In the genomic region with DNA sequence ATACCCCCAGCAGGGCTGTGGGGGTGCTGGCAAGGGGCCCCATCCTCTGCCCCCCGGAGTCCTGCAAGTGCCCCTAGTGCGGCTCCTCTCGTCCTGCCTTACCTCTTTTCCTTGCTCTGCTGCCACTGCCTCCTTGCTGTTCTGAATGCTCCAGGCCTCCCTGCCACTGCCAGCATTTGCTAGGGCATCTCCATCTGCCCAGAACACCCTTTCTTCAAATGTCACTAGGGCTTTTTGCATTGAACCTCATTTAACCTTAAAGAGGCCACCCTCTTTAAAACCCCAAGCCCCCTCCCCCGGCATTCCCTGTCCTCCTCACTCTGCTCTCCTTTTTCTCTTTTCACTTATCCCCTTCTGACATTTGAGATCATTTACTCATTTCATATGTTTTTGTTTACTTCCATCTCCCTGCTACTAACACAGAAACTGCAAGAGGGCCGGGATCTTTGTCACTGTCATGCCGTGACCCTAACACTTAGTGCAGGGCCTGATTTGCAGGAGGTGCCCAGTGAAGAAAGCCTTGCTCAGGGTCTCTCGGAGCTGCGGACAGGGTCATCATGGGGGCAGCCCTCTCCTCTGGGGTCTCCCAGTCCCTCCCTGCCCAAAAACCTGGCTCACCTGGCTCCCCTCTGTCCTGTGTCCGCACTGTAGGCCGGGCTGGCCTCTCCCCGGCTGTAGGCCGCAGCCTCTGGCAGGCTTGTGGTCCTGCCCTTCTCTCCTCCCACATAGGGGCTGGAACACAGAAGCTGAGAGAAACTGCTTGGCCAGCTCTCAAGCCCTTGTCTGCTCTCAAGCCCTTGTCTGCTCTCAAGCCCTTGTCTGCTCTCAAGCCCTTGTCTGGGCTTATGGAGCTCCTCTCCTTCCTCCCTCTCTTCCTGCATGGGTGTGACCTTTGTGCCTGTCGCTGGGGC, we compare ENCODE assay signal across 8 cellular contexts. TPM values are rescaled to one million over a fixed set of nuclear protein-coding genes. Genes with fewer than 3 reads are reported as not detected.
DNase-seq lines count a peak whose midpoint lies in the region; ATAC-seq and TF ChIP-seq lines count a peak whose summit lies in the region.

A gene (minus strand): TSS at position 690 of the 911 bp plus-strand sequence. CDS start 2,084 bp downstream, outside the sequence.

- peak within 1 kb of the TSS; percentile 92 for H2AFZ ChIP-seq in IMR-90 (replicated peaks; ENCODE audit: low read length, poor library complexity)

- H4K5ac ChIP-seq in IMR-90 (ENCODE audit: low read depth, low read length): peak within 1 kb of the TSS; percentile 70; the same call in 1 of the 2 replicates

- H2BK120ac ChIP-seq in IMR-90 (ENCODE audit: low read depth, low read length): peak within 1 kb of the TSS; percentile 19; the same call in 1 of the 2 replicates

- intact Hi-C loops in IMR-90 (cut with micrococcal nuclease) (no loop called here), colonic mucosa (cut with DNase I) (no loop called here), right lobe of liver (cut with DNase I) (loop anchor here (10.0 kb wide), 1 partner anchor 222 kb away; no protein-coding TSS in a partner anchor)

- ATAC-seq in IMR-90 (ENCODE audit: low read depth) (peak; percentile 91), right lobe of liver (peak; percentile 72 to 86 (median 78)), HG02840 (IDR thresholded peaks at IDR 0.05; ENCODE audit: low FRiP score, unreplicated experiment) (no peak), GM21447 (IDR thresholded peaks at IDR 0.05; ENCODE audit: unreplicated experiment) (no peak), GM21423 (IDR thresholded peaks at IDR 0.05; ENCODE audit: unreplicated experiment) (no peak)

- H2BK15ac ChIP-seq in IMR-90 (ENCODE audit: low read depth, low read length): peak within 1 kb of the TSS; percentile 36; the same call in 1 of the 3 replicates

- no peaks in the 10 kb centered on the region for H4K20me1 ChIP-seq in IMR-90 (ENCODE audit: insufficient read depth, low read length)

- DNase-seq in IMR-90: peak; percentile 70
- DNase-seq in colonic mucosa: peak; percentile 66
- DNase-seq in right lobe of liver: peak; percentile 73 to 92 (median 89)
- peak; percentile 73 for DNase-seq in stromal cell of bone marrow (ENCODE audit: low read depth)
- no peak for DNase-seq in NCI-H2081 (lab: John Stamatoyannopoulos, UW)

- H3K79me1 ChIP-seq in IMR-90 (ENCODE audit: low read depth in 1 of 2, low read length in 2 of 2): no peaks in the 10 kb centered on the region

- no peak within 1 kb of the TSS; the same call in 1 of the 2 replicates for H2AK5ac ChIP-seq in IMR-90 (ENCODE audit: low read depth, low read length)

- no peak within 1 kb of the TSS; the same call in 1 of the 2 replicates for H3K18ac ChIP-seq in IMR-90 (ENCODE audit: low read depth, low read length)

- H3K56ac ChIP-seq in IMR-90 (ENCODE audit: extremely low read depth, insufficient read depth, low read length): no peak within 1 kb of the TSS

- H3K14ac ChIP-seq in IMR-90 (replicated peaks; ENCODE audit: low read depth, low read length): peak within 1 kb of the TSS; percentile 52

- 40% methylated on average over 8 of the region's 13 CpGs; no CpG with 5 or more reads in 1 of the 2 experiments for WGBS in IMR-90 (ENCODE audit: extremely low coverage in 2 of 2, insufficient read length in 1 of 2), 2 experiments
- WGBS in right lobe of liver (ENCODE audit: insufficient coverage, low coverage, low lambda C conversion rate, missing lambda C conversion rate): 13% methylated on average over 8 of the region's 13 CpGs

- no peak for TF ChIP-seq RAD21 in IMR-90 (IDR thresholded peaks at IDR 0.05; ENCODE audit: low read length)

- dilution Hi-C loops in IMR-90 (cut with HindIII; ENCODE audit: low sequenced_read_pairs, unreplicated experiment): no loop called here

- peak within 1 kb of the TSS; percentile 21 for H3K4me3 ChIP-seq in IMR-90 (ENCODE audit: insufficient read depth, low read depth, low read length)
- no peak within 1 kb of the TSS for H3K4me3 ChIP-seq in colonic mucosa
- H3K4me3 ChIP-seq in right lobe of liver: peak within 1 kb of the TSS; percentile 34 to 72 (median 71)

- H4K8ac ChIP-seq in IMR-90 (ENCODE audit: low read depth in 2 of 2, low read length in 2 of 2): peak within 1 kb of the TSS; percentile 75 to 86

- H3K27ac ChIP-seq in IMR-90 (ENCODE audit: insufficient read depth, low read length) (peak within 1 kb of the TSS; percentile 57), colonic mucosa (peak within 1 kb of the TSS; percentile 76), right lobe of liver (peak within 1 kb of the TSS; percentile 72 to 90 (median 83))

- H3K23ac ChIP-seq in IMR-90 (ENCODE audit: low read depth, low read length): peak within 1 kb of the TSS; percentile 39; the same call in 1 of the 2 replicates

- BruUV-seq in IMR-90 (replicated peaks; lab: Mats Ljungman, UMichigan): no TSS peak

- TF ChIP-seq POLR2A in IMR-90 (IDR thresholded peaks at IDR 0.05; ENCODE audit: low read depth, low read length) (no peak), right lobe of liver (IDR thresholded peaks at IDR 0.05) (peak; percentile 57)

- H3K9me1 ChIP-seq in IMR-90 (ENCODE audit: insufficient read depth, low read length): no peaks in the 10 kb centered on the region; the same call in 1 of the 2 replicates

- H3K4me2 ChIP-seq in IMR-90 (ENCODE audit: low read depth, low read length): peak within 1 kb of the TSS; percentile 77

- no peaks in the 10 kb centered on the region for H3K27me3 ChIP-seq in IMR-90 (ENCODE audit: control insufficient read depth, insufficient read depth, low read length)
- no peaks in the 10 kb centered on the region for H3K27me3 ChIP-seq in colonic mucosa
- no peaks in the 10 kb centered on the region for H3K27me3 ChIP-seq in right lobe of liver

- H3K9me3 ChIP-seq in IMR-90 (ENCODE audit: control insufficient read depth, insufficient read depth, low read length) (no peaks in the 10 kb centered on the region), colonic mucosa (no peaks in the 10 kb centered on the region), right lobe of liver (no peaks in the 10 kb centered on the region)

- peaks cover 16% of the 10 kb centered on the region for H3K4me1 ChIP-seq in IMR-90 (ENCODE audit: control insufficient read depth, insufficient read depth, low read length)
- peaks cover 30% of the 10 kb centered on the region for H3K4me1 ChIP-seq in colonic mucosa
- H3K4me1 ChIP-seq in right lobe of liver: peaks cover 0 to 64% (median 31%) of the 10 kb centered on the region in 4 donors

- H2AK9ac ChIP-seq in IMR-90 (replicated peaks; ENCODE audit: low read depth, low read length, poor library complexity): no peak within 1 kb of the TSS

- CTCF ChIA-PET in IMR-90 (lab: Yijun Ruan, JAX): interaction anchor here (0.8 kb wide), 1 partner anchor 107 kb away, joined by 4 read pairs; no protein-coding TSS in a partner anchor

- POLR2A ChIA-PET in IMR-90 (lab: Charles Lee; ENCODE audit: unreplicated experiment): interaction anchor here (0.6 kb wide), 1 partner anchor 215 kb away, joined by 3 read pairs; no protein-coding TSS in a partner anchor

- peak within 1 kb of the TSS; percentile 76 for H3K4ac ChIP-seq in IMR-90 (ENCODE audit: low read depth, low read length)

- H2BK20ac ChIP-seq in IMR-90 (ENCODE audit: low read depth, low read length): 0 out of 2 replicates have a peak within 1 kb of the TSS, but pooled peaks have one; percentile 5

- no peak for TF ChIP-seq CTCF in IMR-90 (conservative IDR thresholded peaks at IDR 0.05; ENCODE audit: low read depth, low read length)
- TF ChIP-seq CTCF in colonic mucosa (IDR thresholded peaks at IDR 0.05): no peak
- no peak for TF ChIP-seq CTCF in right lobe of liver (IDR thresholded peaks at IDR 0.05)

- in situ Hi-C loops in IMR-90 (cut with MboI; ENCODE audit: low sequenced_read_pairs): no loop called here

- H3K36me3 ChIP-seq in IMR-90 (ENCODE audit: control insufficient read depth, insufficient read depth, low read length) (peaks cover 1% of the 10 kb centered on the region; the same call in 1 of the 2 replicates), colonic mucosa (no peaks in the 10 kb centered on the region), right lobe of liver (peaks cover 0 to 32% (median 14%) of the 10 kb centered on the region in 4 donors)

- peak within 1 kb of the TSS; percentile 32; the same call in 1 of the 2 replicates for H4K91ac ChIP-seq in IMR-90 (ENCODE audit: insufficient read depth, low read depth, low read length)

- H2BK5ac ChIP-seq in IMR-90 (ENCODE audit: low read depth, low read length, poor library complexity, severe bottlenecking): no peak within 1 kb of the TSS

- H3K9ac ChIP-seq in IMR-90 (ENCODE audit: low read depth, low read length): peak within 1 kb of the TSS; percentile 85
- H3K9ac ChIP-seq in colonic mucosa (ENCODE audit: low read depth in 2 of 2, low read length in 2 of 2): peak within 1 kb of the TSS; percentile 66 to 88

TF ChIP-seq in IMR-90, 13 proteins besides CTCF, POLR2A, EP300 and RAD21 (continues in another document):
- TF ChIP-seq BHLHE40 (IDR thresholded peaks at IDR 0.05; ENCODE audit: low read depth, low read length) (no peak), SMC3 (IDR thresholded peaks at IDR 0.05; ENCODE audit: low read depth, low read length) (no peak), NFE2L2 (IDR thresholded peaks at IDR 0.05; ENCODE audit: low read depth, low read length) (no peak), MXI1 (IDR thresholded peaks at IDR 0.05; ENCODE audit: borderline replicate concordance, low read depth, low read length) (no peak), MAFK (IDR thresholded peaks at IDR 0.05; ENCODE audit: low read depth, low read length) (no peak), CHD1 (IDR thresholded peaks at IDR 0.05; ENCODE audit: low read depth, low read length) (no peak), MAZ (IDR thresholded peaks at IDR 0.05; ENCODE audit: borderline replicate concordance, low read depth, low read length) (no peak), CEBPB (IDR thresholded peaks at IDR 0.05; ENCODE audit: low read depth, low read length) (no peak), RCOR1 (IDR thresholded peaks at IDR 0.05; ENCODE audit: insufficient replicate concordance, low read length) (no peak), RFX5 (IDR thresholded peaks at IDR 0.05; ENCODE audit: low read depth, low read length) (no peak), FOS (IDR thresholded peaks at IDR 0.05; ENCODE audit: low read depth, low read length) (no peak)

RNA-seq across cellular contexts. Expression of the gene that starts here (rescaled TPM):
- 15.6 and 17.8 TPM in 2 replicates for total RNA-seq in IMR-90 (2012; rRNA removed)
- polyA plus RNA-seq in IMR-90 (2012; rRNA removed): 26.8 and 32.9 TPM in 2 replicates
- 17.9 and 19.5 TPM in 2 replicates for polyA plus RNA-seq in IMR-90 (2012; cell fraction: cytosol; rRNA removed)
- polyA plus RNA-seq in IMR-90 (2012; cell fraction: nucleus; rRNA removed; ENCODE audit: low replicate concordance): 137 and 183 TPM in 2 replicates
- total RNA-seq in colonic mucosa: 10 to 100 TPM; 14.6 to 22.4 TPM
- total RNA-seq in right lobe of liver: 100 to 1,000 TPM in 3 of 6 experiments, 10 to 100 TPM in 3; 67.8 to 269 (median 149) TPM

Comparison
In these comparisons a context has a peak if more than half of its experiments do, and no peak if none do; other contexts are left out.
1. ATAC-seq: peak in IMR-90 (single experiment) and right lobe of liver (4 of 4); none in HG02840 (single experiment), GM21447 (single experiment) and GM21423 (single experiment).
2. DNase-seq: peak in IMR-90 (single experiment), colonic mucosa (single experiment), right lobe of liver (3 of 3) and stromal cell of bone marrow (single experiment); none in NCI-H2081 (0 of 2).
3. intact Hi-C loops: an anchor here in right lobe of liver (10.0 kb wide); none called in IMR-90 and colonic mucosa.
4. Peak in every context shown above with its lines, with median percentiles within 50 percentile points of each other: H3K27ac ChIP-seq.